15 cellular contexts compared by ENCODE assay signal in genomic region chr7:91082038-91082437, GRCh38.
DNase-seq lines count a peak whose midpoint lies in the region; ATAC-seq and TF ChIP-seq lines count a peak whose summit lies in the region.
"Had no signal": no experiment of that assay in that cellular context is flagged by ENCODE, and none has a peak within 500 bp of the region (broad histone marks: within the 10 kb centered on the region; RNA-seq: fewer than 3 reads in every experiment).

No MANE protein-coding gene starts in this region.

- no peak for TF ChIP-seq CTCF in breast epithelium (IDR thresholded peaks at IDR 0.05)
- TF ChIP-seq CTCF in mammary epithelial cell (conservative IDR thresholded peaks at IDR 0.05 in 1 of 2, IDR thresholded peaks at IDR 0.05 in 1 of 2; ENCODE audit: extremely low read depth in 1 of 2, insufficient read depth in 1 of 2, low read depth in 1 of 2, low read length in 2 of 2) = no peak
- no peak for TF ChIP-seq CTCF in coronary artery (IDR thresholded peaks at IDR 0.05)

- dilution Hi-C loops in mammary epithelial cell (cut with HindIII; ENCODE audit: low sequenced_read_pairs) = no loop called here

- H3K14ac ChIP-seq in mesenchymal stem cell (ENCODE audit: low read length in 2 of 2) = no peak overlapping the region

- H3K4me3 ChIP-seq in breast epithelium = no peak overlapping the region
- H3K4me3 ChIP-seq in mammary epithelial cell (replicated peaks in 1 of 3; ENCODE audit: insufficient read depth in 1 of 3, low read depth in 2 of 3, low read length in 3 of 3) = no peak overlapping the region
- H3K4me3 ChIP-seq in coronary artery = peak overlapping the region; percentile 52
- peak overlapping the region in 1 of 2 experiments; percentile 59 for H3K4me3 ChIP-seq in mesenchymal stem cell (ENCODE audit: insufficient read depth in 1 of 2, low read depth in 1 of 2, low read length in 2 of 2)
- H3K4me3 ChIP-seq in aorta (ENCODE audit: low read length in 2 of 2) = peak overlapping the region; percentile 14 to 18
- H3K4me3 ChIP-seq in H7 (ENCODE audit: insufficient read depth, low read depth, low read length) = no peak overlapping the region
- H3K4me3 ChIP-seq: spleen had no signal

- H3K27ac ChIP-seq in breast epithelium (peak overlapping the region; percentile 44 to 67), mammary epithelial cell (ENCODE audit: insufficient read depth, low read depth, low read length) (no peak overlapping the region), coronary artery (peak overlapping the region in 1 of 2 donors; percentile 71), mesenchymal stem cell (ENCODE audit: low read length, poor library complexity, severe bottlenecking) (peak overlapping the region; percentile 71), aorta (ENCODE audit: low read depth in 1 of 2, low read length in 2 of 2) (peak overlapping the region in 1 of 2 donors; percentile 28), caudate nucleus (ENCODE audit: low read depth, low read length) (no peak overlapping the region)
- H3K27ac ChIP-seq: 22Rv1, HL-60 had no signal

- no peak overlapping the region for H3K27ac Mint-ChIP-seq in activated naive CD4-positive, alpha-beta T cell treated with anti-CD3 and anti-CD28 coated beads, Interleukin-2, amount 50 U/mL, for 72 hours

- no peak overlapping the region for H3K9ac ChIP-seq in mammary epithelial cell (ENCODE audit: insufficient read depth, low read length)
- H3K9ac ChIP-seq in mesenchymal stem cell (ENCODE audit: low read length) = peak overlapping the region; percentile 78

- no peaks in the 10 kb centered on the region for H3K79me2 ChIP-seq in mammary epithelial cell (ENCODE audit: insufficient read depth, low read length)

- no peak overlapping the region for H4K8ac ChIP-seq in mesenchymal stem cell (ENCODE audit: low read length)

- CTCF ChIA-PET in mammary epithelial cell (lab: Charles Lee; ENCODE audit: low non-redundant PET) = no interaction called here

- WGBS in mammary epithelial cell (ENCODE audit: low coverage, missing lambda C conversion rate) = 11% methylated on average over 3 of the region's 3 CpGs
- 45% methylated on average over 3 of the region's 3 CpGs for WGBS in mesenchymal stem cell
- 1 to 2% methylated on average over 3 of the region's 3 CpGs for WGBS in aorta, 2 donors

- H2AK5ac ChIP-seq in mesenchymal stem cell (ENCODE audit: low read length, severe bottlenecking) = no peak overlapping the region

- no peak overlapping the region for H2BK5ac ChIP-seq in mesenchymal stem cell (ENCODE audit: low read depth, low read length, poor library complexity, severe bottlenecking)

- ATAC-seq in aorta (ENCODE audit: low FRiP score) = peak; percentile 49
- no peak for ATAC-seq in activated naive CD4-positive, alpha-beta T cell treated with anti-CD3 and anti-CD28 coated beads, Interleukin-2, amount 50 U/mL, for 72 hours

- H4K91ac ChIP-seq in mesenchymal stem cell (ENCODE audit: low read length) = no peak overlapping the region

- no peaks in the 10 kb centered on the region for H4K20me1 ChIP-seq in mammary epithelial cell (ENCODE audit: insufficient read depth, low read length)

- no peaks in the 10 kb centered on the region for H3K9me3 ChIP-seq in breast epithelium
- H3K9me3 ChIP-seq in mammary epithelial cell (replicated peaks; ENCODE audit: insufficient read depth, low read length) = no peaks in the 10 kb centered on the region
- H3K9me3 ChIP-seq in mesenchymal stem cell (ENCODE audit: control insufficient read depth, low read length) = no peaks in the 10 kb centered on the region
- H3K9me3 ChIP-seq in aorta (ENCODE audit: control insufficient read depth, low read length) = no peaks in the 10 kb centered on the region
- H3K9me3 ChIP-seq: spleen had no signal

- H3K9me3 Mint-ChIP-seq in activated naive CD4-positive, alpha-beta T cell treated with anti-CD3 and anti-CD28 coated beads, Interleukin-2, amount 50 U/mL, for 72 hours = peaks cover 3 to 15% of the 10 kb centered on the region in 2 donors

- H2BK12ac ChIP-seq in mesenchymal stem cell (ENCODE audit: low read length in 2 of 2) = no peak overlapping the region

- H3K23ac ChIP-seq in mesenchymal stem cell (ENCODE audit: low read length in 2 of 2) = no peak overlapping the region

- in situ Hi-C loops in mammary epithelial cell (cut with MboI; ENCODE audit: low sequenced_read_pairs in 2 of 2) = loop anchor here (5.0 to 25.0 kb wide), 6 partner anchors 183 to 705 kb away; partner anchors contain the start of gene FZD1 (in 1 of the 2)

- H3K36me3 ChIP-seq in breast epithelium = no peaks in the 10 kb centered on the region
- H3K36me3 ChIP-seq in mammary epithelial cell (ENCODE audit: insufficient read depth, low read length) = no peaks in the 10 kb centered on the region
- H3K36me3 ChIP-seq in mesenchymal stem cell (ENCODE audit: control insufficient read depth in 1 of 2, insufficient read depth in 2 of 2, low read depth in 1 of 2, low read length in 2 of 2) = peaks cover 0 to 3% of the 10 kb centered on the region in 2 experiments
- no peaks in the 10 kb centered on the region for H3K36me3 ChIP-seq in aorta (ENCODE audit: control insufficient read depth in 1 of 2, insufficient read depth in 2 of 2, low read length in 1 of 2)
- H3K36me3 ChIP-seq in H7 (replicated peaks; ENCODE audit: control insufficient read depth, insufficient read depth, low read length) = no peaks in the 10 kb centered on the region

- DNase-seq in breast epithelium (ENCODE audit: low spot score in 2 of 2) = no peak
- DNase-seq in mammary epithelial cell = no peak
- no peak for DNase-seq in coronary artery (ENCODE audit: low spot score)
- peak; percentile 28 for DNase-seq in mesenchymal stem cell
- no peak for DNase-seq in aorta
- DNase-seq in activated naive CD4-positive, alpha-beta T cell treated with anti-CD3 and anti-CD28 coated beads, Interleukin-2, amount 50 U/mL, for 72 hours (ENCODE audit: low spot score in 2 of 2) = no peak
- DNase-seq in caudate nucleus (lab: John Stamatoyannopoulos, UW) = no peak
- no peak for DNase-seq in H7
- DNase-seq: activated CD4-positive, alpha-beta T cell treated with anti-CD3 and anti-CD28 coated beads, Interleukin-2, amount 50 U/mL, for 1 hour; activated effector memory CD4-positive, alpha-beta T cell treated with anti-CD3 and anti-CD28 coated beads, Interleukin-2, amount 50 U/mL, for 16 hours; DMS79 treated with DMSO at 0.1 percent for 48 hours; NCI-H82; spleen had no signal

- no peak for TF ChIP-seq POLR2A in breast epithelium (IDR thresholded peaks at IDR 0.05)

- no peak overlapping the region for H2AFZ ChIP-seq in mammary epithelial cell (ENCODE audit: low read depth, low read length)
- no peak overlapping the region for H2AFZ ChIP-seq in mesenchymal stem cell (ENCODE audit: low read depth, low read length)

- no peaks in the 10 kb centered on the region for H3K79me1 ChIP-seq in mesenchymal stem cell (replicated peaks; ENCODE audit: low read length, poor library complexity, severe bottlenecking)

- intact Hi-C loops in breast epithelium (cut with DNase I; ENCODE audit: low total_unique reads) = no loop called here
- intact Hi-C loops in mammary epithelial cell (cut with micrococcal nuclease) = loop anchor here (2.0 kb wide), 1 partner anchor 703 kb away; no protein-coding TSS in a partner anchor
- intact Hi-C loops in aorta (cut with DNase I) = loop anchor here (5.0 to 10.0 kb wide), 4 partner anchors 183 to 800 kb away; partner anchors contain the start of genes FZD1 (in 1 of the 2) and MTERF1 (in 1 of the 2)

- peaks cover 0 to 11% of the 10 kb centered on the region in 2 donors for H3K4me1 ChIP-seq in breast epithelium
- H3K4me1 ChIP-seq in mammary epithelial cell (ENCODE audit: insufficient read depth, low read length) = no peaks in the 10 kb centered on the region
- peaks cover 1% of the 10 kb centered on the region for H3K4me1 ChIP-seq in mesenchymal stem cell (ENCODE audit: control insufficient read depth, insufficient read depth, low read depth, low read length)
- no peaks in the 10 kb centered on the region for H3K4me1 ChIP-seq in aorta (ENCODE audit: control insufficient read depth in 1 of 2, insufficient read depth in 2 of 2, low read length in 2 of 2)

- H3K27me3 ChIP-seq in breast epithelium (no peaks in the 10 kb centered on the region), mammary epithelial cell (ENCODE audit: insufficient read depth, low read length) (no peaks in the 10 kb centered on the region), mesenchymal stem cell (ENCODE audit: control insufficient read depth in 1 of 2, insufficient read depth in 1 of 2, low read length in 2 of 2) (no peaks in the 10 kb centered on the region), aorta (ENCODE audit: control insufficient read depth in 1 of 2, insufficient read depth in 2 of 2, low read length in 1 of 2) (no peaks in the 10 kb centered on the region), H7 (ENCODE audit: control insufficient read depth, insufficient read depth, low read length) (no peaks in the 10 kb centered on the region)
- H3K27me3 ChIP-seq: spleen had no signal

- H3K36me3 Mint-ChIP-seq in activated naive CD4-positive, alpha-beta T cell treated with anti-CD3 and anti-CD28 coated beads, Interleukin-2, amount 50 U/mL, for 72 hours = peaks cover 10 to 14% of the 10 kb centered on the region in 2 donors

- no peak overlapping the region for H2BK15ac ChIP-seq in mesenchymal stem cell (ENCODE audit: low read depth, poor library complexity, severe bottlenecking)

- H3K4me2 ChIP-seq in mammary epithelial cell (ENCODE audit: insufficient read depth, low read depth, low read length) (no peak overlapping the region), mesenchymal stem cell (ENCODE audit: low read length, poor library complexity, severe bottlenecking) (no peak overlapping the region)

- no TSS peak for BruUV-seq in mammary epithelial cell (replicated peaks; lab: Mats Ljungman, UMichigan)

- H3K4ac ChIP-seq in mesenchymal stem cell (ENCODE audit: low read depth in 1 of 2, low read length in 2 of 2) = no peak overlapping the region

- no peak overlapping the region for H2BK120ac ChIP-seq in mesenchymal stem cell (ENCODE audit: low read depth, low read length)

- H3K18ac ChIP-seq in mesenchymal stem cell (ENCODE audit: low read depth in 1 of 2, low read length in 2 of 2) = no peak overlapping the region

Comparison
In these comparisons a context has a peak if more than half of its experiments do, and no peak if none do; other contexts are left out.
1. H3K27ac ChIP-seq: peak in breast epithelium (2 of 2) and mesenchymal stem cell (single experiment); none in mammary epithelial cell (single experiment) and caudate nucleus (single experiment).
2. H3K4me3 ChIP-seq: peak in coronary artery (single experiment) and aorta (2 of 2); none in breast epithelium (0 of 3), mammary epithelial cell (0 of 3) and H7 (single experiment).